14 cellular contexts compared by ENCODE assay signal in the genomic region with DNA sequence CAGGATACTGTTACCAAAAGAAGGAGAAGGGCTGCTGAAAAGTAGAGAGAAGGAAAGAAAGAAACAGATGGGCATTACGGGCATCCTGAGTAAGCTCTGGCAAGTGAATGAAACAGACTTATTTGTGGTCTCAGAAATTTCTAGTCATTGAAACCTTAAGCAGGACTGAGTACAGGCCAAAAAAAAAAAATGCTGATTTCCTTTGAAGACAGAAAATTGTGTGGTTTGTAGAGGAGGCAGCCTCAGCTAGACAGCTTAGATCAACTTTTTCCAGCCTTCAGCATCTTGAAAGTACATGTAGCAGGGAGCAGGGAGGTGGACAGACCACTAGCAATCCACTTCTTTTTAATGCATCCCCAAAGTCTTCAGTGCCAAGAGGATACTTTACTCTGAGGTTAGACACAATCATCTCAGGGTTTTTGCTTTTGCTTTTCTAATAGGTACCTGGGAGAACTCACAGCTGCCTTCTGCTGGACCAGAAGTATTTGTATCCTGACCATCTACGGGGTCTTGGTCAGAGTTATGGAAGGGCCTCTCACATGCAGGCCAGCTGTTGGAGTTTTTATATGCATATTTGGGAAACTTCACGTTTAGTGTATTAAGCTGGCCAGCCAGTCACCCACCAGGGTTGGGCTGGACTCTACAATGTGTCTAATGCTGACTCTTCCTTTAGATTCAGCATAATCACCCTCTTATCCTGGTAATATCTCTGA. TPM values are rescaled to one million over a fixed set of nuclear protein-coding genes. Genes with fewer than 3 reads are reported as not detected.
A peak's percentile ranks its signal among the peaks of the same experiment; 100 is the strongest.
DNase-seq lines count a peak whose midpoint lies in the region; ATAC-seq and TF ChIP-seq lines count a peak whose summit lies in the region.
"Had no signal": no experiment of that assay in that cellular context is flagged by ENCODE, and none has a peak within 500 bp of the region (broad histone marks: within the 10 kb centered on the region; RNA-seq: fewer than 3 reads in every experiment).

No MANE protein-coding gene starts in this region.

- DNase-seq in activated naive CD4-positive, alpha-beta T cell treated with anti-CD3 and anti-CD28 coated beads, Interleukin-2, amount 50 U/mL, for 72 hours (ENCODE audit: low spot score in 2 of 2), result no peak
- DNase-seq in activated naive CD4-positive, alpha-beta T cell (lab: John Stamatoyannopoulos, UW), result no peak
- DNase-seq in brain microvascular endothelial cell (peak; percentile 13), upper lobe of left lung (no peak), mesendoderm (no peak), NCI-H524 treated with DMSO at 0.1 percent for 48 hours (lab: John Stamatoyannopoulos, UW) (no peak)
- DNase-seq: GOT3, NCI-H2107 had no signal

- H3K23ac ChIP-seq in mesendoderm (ENCODE audit: low read length), result no peak overlapping the region

- H2BK5ac ChIP-seq in mesendoderm (ENCODE audit: low read length), result no peak overlapping the region

- 50 to 60% methylated on average over 3 of the region's 3 CpGs for WGBS in upper lobe of left lung, 2 donors
- no CpG with 5 or more reads among the region's 3 CpGs for whole genome bisulfite sequencing in mesendoderm (ENCODE audit: extremely low coverage, insufficient coverage, low lambda C conversion rate)

- no peak for TF ChIP-seq EP300 in upper lobe of left lung (IDR thresholded peaks at IDR 0.05)

- H3K4me1 ChIP-seq in mucosa of rectum (ENCODE audit: control insufficient read depth in 2 of 2, insufficient read depth in 2 of 2, low read length in 2 of 2), result peaks cover 0 to 3% of the 10 kb centered on the region in 2 donors
- H3K4me1 ChIP-seq in upper lobe of left lung, result peaks cover 0 to 14% (median 3%) of the 10 kb centered on the region in 4 donors
- no peaks in the 10 kb centered on the region for H3K4me1 ChIP-seq in mesendoderm (ENCODE audit: control insufficient read depth, low read depth, low read length)

- no peak overlapping the region for H3K56ac ChIP-seq in mesendoderm (ENCODE audit: low read length)

- no peak for TF ChIP-seq POLR2A in upper lobe of left lung (IDR thresholded peaks at IDR 0.05)

- H2BK120ac ChIP-seq in mesendoderm (ENCODE audit: low read depth, low read length), result no peak overlapping the region

- H3K36me3 Mint-ChIP-seq in activated naive CD4-positive, alpha-beta T cell treated with anti-CD3 and anti-CD28 coated beads, Interleukin-2, amount 50 U/mL, for 72 hours, result no peaks in the 10 kb centered on the region

- H3K36me3 ChIP-seq in brain microvascular endothelial cell (replicated peaks) (no peaks in the 10 kb centered on the region), mucosa of rectum (ENCODE audit: control insufficient read depth in 2 of 2, insufficient read depth in 2 of 2, low read length in 2 of 2) (no peaks in the 10 kb centered on the region), upper lobe of left lung (no peaks in the 10 kb centered on the region), mesendoderm (ENCODE audit: control insufficient read depth, insufficient read depth, low read length) (no peaks in the 10 kb centered on the region)

- in situ Hi-C loops in brain microvascular endothelial cell (cut with HindIII; ENCODE audit: low pct_ligation_motif_present, low sequenced_read_pairs), result no loop called here

- no peak overlapping the region for H4K5ac ChIP-seq in mesendoderm (ENCODE audit: low read length)

- ATAC-seq in activated naive CD4-positive, alpha-beta T cell treated with anti-CD3 and anti-CD28 coated beads, Interleukin-2, amount 50 U/mL, for 72 hours, result peak; percentile 71 to 73
- ATAC-seq in upper lobe of left lung (ENCODE audit: low FRiP score in 2 of 2), result peak in 1 of 2 donors; percentile 42
- no peak for ATAC-seq in GM18511 (IDR thresholded peaks at IDR 0.05; ENCODE audit: unreplicated experiment)
- ATAC-seq: Panc1; stimulated activated memory B cell treated with anti-CD40 and anti-IgM and Interleukin-4, amounts not matched to agents 10 μg/mL and 1 μg/mL and 100 μg/mL, for 72 hours had no signal

- no peak overlapping the region for H3K4me2 ChIP-seq in mesendoderm (ENCODE audit: low read length)

- H3K4ac ChIP-seq in mesendoderm (ENCODE audit: low read depth, low read length), result no peak overlapping the region

- H3K27ac Mint-ChIP-seq in activated naive CD4-positive, alpha-beta T cell treated with anti-CD3 and anti-CD28 coated beads, Interleukin-2, amount 50 U/mL, for 72 hours, result peak overlapping the region; percentile 5 to 66
- H3K27ac Mint-ChIP-seq: stimulated activated memory B cell treated with anti-CD40 and anti-IgM and Interleukin-4, amounts not matched to agents 10 μg/mL and 1 μg/mL and 100 μg/mL, for 72 hours had no signal

- H3K27ac ChIP-seq in brain microvascular endothelial cell (no peak overlapping the region), mucosa of rectum (ENCODE audit: low read depth in 2 of 2, low read length in 2 of 2) (peak overlapping the region; percentile 10 to 49), upper lobe of left lung (peak overlapping the region; percentile 1 to 56 (median 34)), mesendoderm (ENCODE audit: low read depth, low read length) (no peak overlapping the region)
- H3K27ac ChIP-seq: coronary artery had no signal

- H4K8ac ChIP-seq in mesendoderm (ENCODE audit: low read depth, low read length), result no peak overlapping the region

- H2BK15ac ChIP-seq in mesendoderm (replicated peaks; ENCODE audit: low read depth), result no peak overlapping the region

- H3K9me3 ChIP-seq in mucosa of rectum (ENCODE audit: control insufficient read depth in 2 of 2, low read length in 2 of 2) (no peaks in the 10 kb centered on the region), upper lobe of left lung (no peaks in the 10 kb centered on the region)

- H3K9ac ChIP-seq in mucosa of rectum (ENCODE audit: low read depth in 1 of 2, low read length in 2 of 2) (no peak overlapping the region), mesendoderm (ENCODE audit: low read length) (no peak overlapping the region)

- H3K27me3 ChIP-seq in brain microvascular endothelial cell (replicated peaks) (no peaks in the 10 kb centered on the region), mucosa of rectum (ENCODE audit: control insufficient read depth in 2 of 2, insufficient read depth in 2 of 2, low read length in 2 of 2) (no peaks in the 10 kb centered on the region), upper lobe of left lung (no peaks in the 10 kb centered on the region), mesendoderm (ENCODE audit: insufficient read depth, low read length, poor library complexity) (no peaks in the 10 kb centered on the region)

- no peak overlapping the region for H2AK5ac ChIP-seq in mesendoderm (ENCODE audit: low read length)

- H3K4me3 ChIP-seq in brain microvascular endothelial cell (ENCODE audit: low read depth, low read length) (no peak overlapping the region), mucosa of rectum (ENCODE audit: low read length in 2 of 2) (no peak overlapping the region), upper lobe of left lung (no peak overlapping the region), mesendoderm (ENCODE audit: low read length) (no peak overlapping the region)
- H3K4me3 ChIP-seq: coronary artery had no signal

- H3K79me1 ChIP-seq in mesendoderm (ENCODE audit: low read length), result no peaks in the 10 kb centered on the region

- TF ChIP-seq CTCF in brain microvascular endothelial cell (IDR thresholded peaks at IDR 0.05; ENCODE audit: low read depth, low read length, missing control alignments), result no peak
- TF ChIP-seq CTCF in upper lobe of left lung (IDR thresholded peaks at IDR 0.05), result no peak

- peaks cover 0 to 4% of the 10 kb centered on the region in 2 donors for H3K9me3 Mint-ChIP-seq in activated naive CD4-positive, alpha-beta T cell treated with anti-CD3 and anti-CD28 coated beads, Interleukin-2, amount 50 U/mL, for 72 hours
- H3K9me3 Mint-ChIP-seq: IgD-negative memory B cell; stimulated activated memory B cell treated with anti-CD40 and anti-IgM and Interleukin-4, amounts not matched to agents 10 μg/mL and 1 μg/mL and 100 μg/mL, for 72 hours had no signal

- no peak overlapping the region for H3K18ac ChIP-seq in mesendoderm (ENCODE audit: low read length)

- no peaks in the 10 kb centered on the region for H3K79me2 ChIP-seq in mesendoderm (ENCODE audit: control insufficient read depth, insufficient read depth, low read length)

RNA-seq across cellular contexts. Expression of a gene that starts 10.6 kb away (rescaled TPM):
- total RNA-seq in activated naive CD4-positive, alpha-beta T cell treated with anti-CD3 and anti-CD28 coated beads, Interleukin-2, amount 50 U/mL, for 72 hours, result 100 to 1,000 TPM; 404 to 419 TPM
- 100 to 1,000 TPM in 5 of 6 donors, 10 to 100 TPM in 1; 96.4 to 303 (median 144) TPM for total RNA-seq in upper lobe of left lung
- polyA plus RNA-seq in mesendoderm (2013, experiment 1 of 2), result 289 TPM
- polyA plus RNA-seq in mesendoderm (2013, experiment 2 of 2), result 292 TPM

Comparison
In these comparisons a context has a peak if more than half of its experiments do, and no peak if none do; other contexts are left out.
1. H3K27ac ChIP-seq: peak in mucosa of rectum (2 of 2) and upper lobe of left lung (4 of 4); none in brain microvascular endothelial cell (single experiment) and mesendoderm (single experiment).